In the genomic region with DNA sequence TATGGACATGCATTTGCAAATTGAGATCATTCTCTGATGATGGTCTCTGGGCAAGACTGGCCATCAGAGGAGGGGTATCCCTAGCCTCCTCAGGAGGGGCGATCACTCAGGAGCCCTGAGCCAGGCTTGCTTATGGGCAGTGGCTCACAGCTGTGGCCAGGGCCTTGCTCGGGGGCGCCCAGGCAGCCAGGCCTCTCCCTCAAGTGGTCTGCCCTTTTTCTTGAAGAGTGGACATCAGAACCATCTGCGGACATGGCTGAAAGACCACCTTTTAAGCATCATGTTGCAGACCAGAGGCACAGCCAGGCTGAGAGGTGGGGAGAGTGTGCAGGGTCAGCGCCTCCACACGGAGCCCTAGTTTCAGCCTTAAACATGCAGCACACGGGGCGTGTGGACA, we compare ENCODE assay signal across 25 cellular contexts.
DNase-seq lines count a peak whose midpoint lies in the region; ATAC-seq, FAIRE-seq and TF ChIP-seq lines count a peak whose summit lies in the region.
"Had no signal": no experiment of that assay in that cellular context is flagged by ENCODE, and none has a peak within 500 bp of the region (broad histone marks: within the 10 kb centered on the region; RNA-seq: fewer than 3 reads in every experiment).

No MANE protein-coding gene starts in this region.

- H3K4me3 Mint-ChIP-seq in chondrocyte (ENCODE audit: unreplicated experiment), result no peak overlapping the region
- H3K4me3 Mint-ChIP-seq: CD14-positive monocyte; CD4-positive, alpha-beta memory T cell; CD4-positive, CD25-positive, alpha-beta regulatory T cell; CD8-positive, alpha-beta memory T cell had no signal

- no peak overlapping the region for H2BK120ac ChIP-seq in neuronal stem cell (ENCODE audit: low read depth, low read length)

- whole genome bisulfite sequencing in neuronal stem cell (ENCODE audit: extremely low coverage in 2 of 2, insufficient read length in 2 of 2, insufficient replicate concordance in 1 of 2), 2 donors, result no CpG with 5 or more reads among the region's 8 CpGs

- H3K9me3 ChIP-seq in kidney (ENCODE audit: control insufficient read depth in 1 of 2, low read length in 2 of 2), result peaks cover 2% of the 10 kb centered on the region in 2 donors
- peaks cover 0 to 1% of the 10 kb centered on the region in 2 donors for H3K9me3 ChIP-seq in neuronal stem cell (replicated peaks in 1 of 2; ENCODE audit: control insufficient read depth in 2 of 2, insufficient read depth in 1 of 2, low read depth in 1 of 2, low read length in 2 of 2)
- H3K9me3 ChIP-seq: BE2C had no signal

- no peak overlapping the region for H4K8ac ChIP-seq in neuronal stem cell (ENCODE audit: low read depth, low read length)

- no peak overlapping the region for H2AK5ac ChIP-seq in neuronal stem cell (ENCODE audit: low read depth, low read length)

- H3K27me3 Mint-ChIP-seq in chondrocyte (ENCODE audit: low read depth), result no peaks in the 10 kb centered on the region
- H3K27me3 Mint-ChIP-seq: CD4-positive, CD25-positive, alpha-beta regulatory T cell had no signal

- H3K4ac ChIP-seq in neuronal stem cell (ENCODE audit: low read length), result no peak overlapping the region

- CTCF ChIA-PET in RWPE1 (lab: Yijun Ruan, JAX), result no interaction called here

- no peak overlapping the region for H4K91ac ChIP-seq in neuronal stem cell (ENCODE audit: low read depth, low read length, poor library complexity)

- no peaks in the 10 kb centered on the region for H3K27me3 ChIP-seq in neuronal stem cell (ENCODE audit: control insufficient read depth in 3 of 3, insufficient read depth in 3 of 3, low read depth in 1 of 3, low read length in 3 of 3)
- H3K27me3 ChIP-seq: BE2C, BLaER1 had no signal

- no peak overlapping the region for H3K18ac ChIP-seq in neuronal stem cell (ENCODE audit: low read length)

- no peaks in the 10 kb centered on the region for H3K4me1 ChIP-seq in kidney (ENCODE audit: control insufficient read depth in 1 of 2, insufficient read depth in 1 of 2, low read depth in 1 of 2, low read length in 2 of 2)
- H3K4me1 ChIP-seq in neuronal stem cell (ENCODE audit: control insufficient read depth in 2 of 2, insufficient read depth in 1 of 2, low read depth in 1 of 2, low read length in 2 of 2), result no peaks in the 10 kb centered on the region

- no peaks in the 10 kb centered on the region for H3K36me3 Mint-ChIP-seq in chondrocyte (ENCODE audit: low read depth)
- H3K36me3 Mint-ChIP-seq: CD14-positive monocyte; CD4-positive, alpha-beta memory T cell; CD4-positive, CD25-positive, alpha-beta regulatory T cell; CD8-positive, alpha-beta memory T cell had no signal

- H3K4me3 ChIP-seq in kidney (ENCODE audit: low read length in 2 of 2), result no peak overlapping the region
- no peak overlapping the region for H3K4me3 ChIP-seq in neuronal stem cell (ENCODE audit: low read length in 2 of 2)
- H3K4me3 ChIP-seq: BLaER1, GM12878 had no signal

- H3K9me3 Mint-ChIP-seq in chondrocyte (ENCODE audit: low read depth), result peaks cover 2% of the 10 kb centered on the region

- no peak overlapping the region for H2BK15ac ChIP-seq in neuronal stem cell (ENCODE audit: low read length)

- no peak for FAIRE-seq in kidney (lab: Jason Lieb, UNC)
- FAIRE-seq: A204.1, D721Med, G401.6, GM12878, GM12892, GM18507 had no signal

- POLR2A ChIA-PET in RWPE1 (lab: Yijun Ruan, JAX; ENCODE audit: low non-redundant PET), result no interaction called here

- H3K14ac ChIP-seq in neuronal stem cell (ENCODE audit: low read length), result no peak overlapping the region

- H3K4me2 ChIP-seq in neuronal stem cell (ENCODE audit: insufficient read depth, low read length, poor library complexity, severe bottlenecking), result no peak overlapping the region
- H3K4me2 ChIP-seq: BLaER1 had no signal

- H3K4me1 Mint-ChIP-seq in chondrocyte (ENCODE audit: low read depth), result peaks cover 1% of the 10 kb centered on the region
- H3K4me1 Mint-ChIP-seq: CD4-positive, CD25-positive, alpha-beta regulatory T cell had no signal

- H2BK12ac ChIP-seq in neuronal stem cell (ENCODE audit: low read length), result no peak overlapping the region

- DNase-seq in RWPE1 (ENCODE audit: low spot score) (no peak), chondrocyte (ENCODE audit: low spot score) (no peak), kidney (peak; percentile 39), neuronal stem cell (ENCODE audit: low spot score) (no peak), NCI-H82 treated with DMSO at 0.1 percent for 48 hours (lab: John Stamatoyannopoulos, UW; ENCODE audit: unreplicated experiment) (no peak), GF-D8 (lab: John Stamatoyannopoulos, UW) (no peak), GM19240 (ENCODE audit: insufficient read length, low spot score) (no peak)
- DNase-seq: 8988T; ACHN; BE2C; C1 segment of cervical spinal cord; CD4-positive, alpha-beta memory T cell; CD4-positive, CD25-positive, alpha-beta regulatory T cell; CD8-positive, alpha-beta memory T cell; COR-L47; DMS79 treated with DMSO at 0.1 percent for 48 hours had no signal

- TF ChIP-seq CTCF in RWPE1 (conservative IDR thresholded peaks at IDR 0.05; ENCODE audit: low read depth), result no peak
- TF ChIP-seq CTCF in chondrocyte (IDR thresholded peaks at IDR 0.05), result no peak
- no peak for TF ChIP-seq CTCF in kidney (IDR thresholded peaks at IDR 0.05; ENCODE audit: borderline replicate concordance, extremely low read depth, insufficient read depth)

- ATAC-seq in HG02759 (IDR thresholded peaks at IDR 0.05; ENCODE audit: unreplicated experiment), result no peak
- ATAC-seq: GM12878 had no signal

- intact Hi-C loops in kidney (cut with DNase I), result no loop called here

- no peak overlapping the region for H2AFZ ChIP-seq in neuronal stem cell (ENCODE audit: low read length)

- H3K36me3 ChIP-seq in kidney (ENCODE audit: control insufficient read depth in 1 of 2, insufficient read depth in 2 of 2, low read length in 2 of 2) (no peaks in the 10 kb centered on the region), neuronal stem cell (replicated peaks in 1 of 2; ENCODE audit: control insufficient read depth in 2 of 2, insufficient read depth in 2 of 2, low read length in 2 of 2) (no peaks in the 10 kb centered on the region)
- H3K36me3 ChIP-seq: BE2C had no signal

- H3K9ac ChIP-seq in kidney (ENCODE audit: low read length in 2 of 2), result no peak overlapping the region
- no peak overlapping the region for H3K9ac ChIP-seq in neuronal stem cell (ENCODE audit: low read depth, low read length, poor library complexity)
- H3K9ac ChIP-seq: BLaER1 had no signal

- peaks cover 2% of the 10 kb centered on the region for H3K79me1 ChIP-seq in neuronal stem cell (ENCODE audit: low read depth, low read length)

- H3K27ac ChIP-seq in RWPE1, result peak overlapping the region; percentile 91
- H3K27ac ChIP-seq in kidney (ENCODE audit: low read depth in 2 of 2, low read length in 2 of 2), result no peak overlapping the region
- no peak overlapping the region for H3K27ac ChIP-seq in neuronal stem cell (replicated peaks; ENCODE audit: low read length)
- H3K27ac ChIP-seq: BLaER1 had no signal

- H2BK5ac ChIP-seq in neuronal stem cell (ENCODE audit: low read length), result peak overlapping the region; percentile 5

- no peak overlapping the region for H3K23ac ChIP-seq in neuronal stem cell (ENCODE audit: low read depth, low read length, poor library complexity)

- H3K27ac Mint-ChIP-seq in chondrocyte (ENCODE audit: unreplicated experiment), result peak overlapping the region; percentile 41
- H3K27ac Mint-ChIP-seq: CD14-positive monocyte; CD8-positive, alpha-beta memory T cell had no signal
